In the genomic region with DNA sequence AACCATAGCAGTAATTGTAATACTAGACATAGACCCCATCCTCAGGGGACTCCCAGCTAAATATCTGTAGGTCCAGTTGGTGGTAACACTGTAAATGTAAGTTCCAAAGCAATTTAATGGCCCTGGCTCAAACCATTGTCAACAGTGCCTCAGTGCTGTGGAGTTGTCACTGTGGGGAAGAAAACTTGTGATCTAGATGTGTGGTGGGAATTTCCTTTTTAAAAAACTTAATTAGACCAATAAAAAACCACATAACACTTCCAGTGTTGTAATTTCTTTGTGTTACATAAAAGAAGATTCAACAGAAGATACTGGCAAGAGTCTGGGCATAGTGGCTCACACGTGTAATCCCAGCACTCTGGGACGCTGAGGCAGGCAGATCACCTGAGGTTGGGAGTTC, we compare ENCODE assay signal across 26 cellular contexts.
"Had no signal": no experiment of that assay in that cellular context is flagged by ENCODE, and none has a peak within 500 bp of the region (broad histone marks: within the 10 kb centered on the region; RNA-seq: fewer than 3 reads in every experiment).

No MANE protein-coding gene starts in this region.

- H3K27ac ChIP-seq: coronary artery, left lung, neural progenitor cell, prostate gland, sigmoid colon, thoracic aorta, tibial nerve, upper lobe of left lung had no signal

- H3K9me3 ChIP-seq: esophagus squamous epithelium, left lung, prostate gland, right atrium auricular region, sigmoid colon, thoracic aorta, tibial nerve, upper lobe of left lung had no signal

- H3K4me3 Mint-ChIP-seq: effector memory CD8-positive, alpha-beta T cell; naive thymus-derived CD4-positive, alpha-beta T cell; nephron; neural progenitor cell; stimulated activated effector memory CD8-positive, alpha-beta T cell treated with anti-CD3 and anti-CD28 coated beads, Interleukin-12 subunit alpha, Interleukin-12 subunit beta, amount 100 ng/mL, for 72 hours had no signal

- H3K9me3 Mint-ChIP-seq: effector memory CD8-positive, alpha-beta T cell; nephron; neural progenitor cell; stimulated activated effector memory CD8-positive, alpha-beta T cell treated with anti-CD3 and anti-CD28 coated beads, Interleukin-12 subunit alpha, Interleukin-12 subunit beta, amount 100 ng/mL, for 72 hours had no signal

- H3K36me3 Mint-ChIP-seq: naive thymus-derived CD4-positive, alpha-beta T cell; stimulated activated effector memory CD8-positive, alpha-beta T cell treated with anti-CD3 and anti-CD28 coated beads, Interleukin-12 subunit alpha, Interleukin-12 subunit beta, amount 100 ng/mL, for 72 hours had no signal

- H3K4me2 ChIP-seq: neural progenitor cell had no signal

- H3K4me1 Mint-ChIP-seq: nephron; stimulated activated effector memory CD8-positive, alpha-beta T cell treated with anti-CD3 and anti-CD28 coated beads, Interleukin-12 subunit alpha, Interleukin-12 subunit beta, amount 100 ng/mL, for 72 hours had no signal

- H2AFZ ChIP-seq: neural progenitor cell had no signal

- H3K4me1 ChIP-seq: prostate gland, tibial nerve had no signal

- H3K9ac ChIP-seq: neural progenitor cell had no signal

- FAIRE-seq: endometrium, kidney, urothelium cell line had no signal

- H3K27me3 ChIP-seq: right atrium auricular region, tibial nerve, upper lobe of left lung had no signal

- H3K36me3 ChIP-seq: esophagus squamous epithelium, left lung, neural progenitor cell, prostate gland, right atrium auricular region, sigmoid colon, thoracic aorta, tibial nerve, upper lobe of left lung had no signal

- H3K27ac Mint-ChIP-seq: effector memory CD8-positive, alpha-beta T cell; neural progenitor cell; stimulated activated effector memory CD8-positive, alpha-beta T cell treated with anti-CD3 and anti-CD28 coated beads, Interleukin-12 subunit alpha, Interleukin-12 subunit beta, amount 100 ng/mL, for 72 hours had no signal

- DNase-seq: dermis blood vessel endothelial cell; effector memory CD8-positive, alpha-beta T cell; erythroblast; esophagus squamous epithelium; foreskin melanocyte; glutamatergic neuron; kidney; left lung; mesenchymal stem cell; midbrain; naive thymus-derived CD4-positive, alpha-beta T cell; sigmoid colon; stimulated activated CD4-positive, alpha-beta T cell treated with anti-CD3 and anti-CD28 coated beads, Interleukin-2, amount 100 ng/mL, for 24 hours; stimulated activated CD4-positive, alpha-beta T cell treated with anti-CD3 and anti-CD28 coated beads, Interleukin-4, amount 100 ng/mL, for 24 hours; stimulated activated naive CD8-positive, alpha-beta T cell treated with anti-CD3 and anti-CD28 coated beads, Interleukin-15, Interleukin-2, amounts not matched to agents 100 U/mL and 50 U/mL, for 24 hours; upper lobe of left lung had no signal

- ATAC-seq: effector memory CD8-positive, alpha-beta T cell; naive thymus-derived CD4-positive, alpha-beta T cell; stimulated activated effector memory CD8-positive, alpha-beta T cell treated with anti-CD3 and anti-CD28 coated beads, Interleukin-12 subunit alpha, Interleukin-12 subunit beta, amount 100 ng/mL, for 72 hours; stimulated activated naive CD8-positive, alpha-beta T cell treated with anti-CD3 and anti-CD28 coated beads, Interleukin-15, Interleukin-2, amounts not matched to agents 100 U/mL and 50 U/mL, for 24 hours had no signal

- H3K4me3 ChIP-seq: coronary artery, esophagus squamous epithelium, left lung, neural progenitor cell, prostate gland, right atrium auricular region, sigmoid colon, thoracic aorta, tibial nerve, upper lobe of left lung had no signal
